25 cellular contexts compared by ENCODE assay signal in the genomic region with DNA sequence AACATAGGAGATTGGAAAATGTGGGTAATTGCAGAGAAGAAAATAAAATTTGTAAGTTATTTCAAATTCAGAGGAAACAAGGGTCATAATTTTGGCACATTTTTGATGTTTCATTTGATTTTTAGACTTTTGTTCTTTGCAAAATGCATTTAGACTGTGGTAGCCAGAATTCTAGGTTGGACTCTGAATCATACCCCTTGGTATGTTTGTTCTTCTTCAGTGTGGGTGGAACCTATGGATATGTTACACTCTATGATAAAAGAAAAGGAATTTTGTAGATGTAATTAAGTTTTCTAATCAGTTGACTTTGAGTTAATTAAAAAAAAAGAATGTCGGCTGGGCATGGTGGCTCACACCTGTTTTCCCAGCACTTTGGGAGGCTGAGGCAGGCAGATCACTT.
"Had no signal": no experiment of that assay in that cellular context is flagged by ENCODE, and none has a peak within 500 bp of the region (broad histone marks: within the 10 kb centered on the region; RNA-seq: fewer than 3 reads in every experiment).

No MANE protein-coding gene starts in this region.

- H3K9me3 ChIP-seq: colonic mucosa, gastrocnemius medialis, pancreas, prostate gland, thoracic aorta had no signal

- DNase-seq: activated CD4-positive, alpha-beta T cell treated with anti-CD3 and anti-CD28 coated beads, Interleukin-2, amount 10 ng/mL, durations not matched to agents 7 days and 5 days; activated CD8-positive, alpha-beta T cell treated with anti-CD3 and anti-CD28 coated beads for 36 hours; activated naive CD8-positive, alpha-beta T cell treated with anti-CD3 and anti-CD28 coated beads, Interleukin-2, amount 50 U/mL, for 24 hours; activated T-cell treated with anti-CD3 and anti-CD28 coated beads, Interleukin-2, amount 50 U/mL, for 48 hours; colonic mucosa; effector CD8-positive, alpha-beta T cell; gastrocnemius medialis; glutamatergic neuron; left colon; midbrain; naive thymus-derived CD4-positive, alpha-beta T cell; pancreas; retina; stimulated activated CD4-positive, alpha-beta T cell treated with anti-CD3 and anti-CD28 coated beads, Interleukin-12 subunit alpha, Interleukin-12 subunit beta, amount 100 ng/mL, for 4 hours; stimulated activated CD4-positive, alpha-beta T cell treated with anti-CD3 and anti-CD28 coated beads, Interleukin-4, amount 100 ng/mL, for 1 hour; stimulated activated naive CD8-positive, alpha-beta T cell treated with anti-CD3 and anti-CD28 coated beads, Interleukin-15, Interleukin-2, amounts not matched to agents 100 U/mL and 50 U/mL, for 24 hours; SW 1271; T-helper 9 cell; WERI-Rb-1 had no signal

- H3K4me1 ChIP-seq: colonic mucosa, prostate gland had no signal

- H3K36me3 ChIP-seq: colonic mucosa, gastrocnemius medialis, pancreas, prostate gland, thoracic aorta, WERI-Rb-1 had no signal

- H3K4me3 ChIP-seq: colonic mucosa, gastrocnemius medialis, hepatocyte, pancreas, prostate gland, skin epidermis, thoracic aorta had no signal

- H3K27ac ChIP-seq: colonic mucosa, gastrocnemius medialis, hepatocyte, pancreas, prostate gland, skin epidermis, WERI-Rb-1 had no signal

- ATAC-seq: activated CD4-positive, CD25-positive, alpha-beta regulatory T cell treated with anti-CD3 and anti-CD28 coated beads, Interleukin-2, amount 50 U/mL, for 24 hours; activated CD8-positive, alpha-beta T cell treated with anti-CD3 and anti-CD28 coated beads for 36 hours; activated naive CD8-positive, alpha-beta T cell treated with anti-CD3 and anti-CD28 coated beads, Interleukin-2, amount 50 U/mL, for 24 hours; gastrocnemius medialis; left colon; naive thymus-derived CD4-positive, alpha-beta T cell; pancreas; sciatic nerve; stimulated activated naive CD8-positive, alpha-beta T cell treated with anti-CD3 and anti-CD28 coated beads, Interleukin-15, Interleukin-2, amounts not matched to agents 100 U/mL and 50 U/mL, for 24 hours had no signal

- H3K27me3 ChIP-seq: colonic mucosa, gastrocnemius medialis, hepatocyte, pancreas had no signal
